ENCODE assay signal across 30 cellular contexts in genomic region chr17:78290671-78291070, GRCh38. TPM values are rescaled to one million over a fixed set of nuclear protein-coding genes. Genes with fewer than 3 reads are reported as not detected.
"Had no signal": no experiment of that assay in that cellular context is flagged by ENCODE, and none has a peak within 500 bp of the region (broad histone marks: within the 10 kb centered on the region; RNA-seq: fewer than 3 reads in every experiment).

No MANE protein-coding gene starts in this region.

- H3K4me3 ChIP-seq: coronary artery, esophagus muscularis mucosa, gastroesophageal sphincter, heart left ventricle, lung, mucosa of descending colon, pancreas, right atrium auricular region, sigmoid colon, testis, tibial artery, upper lobe of left lung had no signal

- H3K27ac ChIP-seq: coronary artery, esophagus muscularis mucosa, foreskin keratinocyte, gastroesophageal sphincter, heart left ventricle, pancreas, right atrium auricular region, sigmoid colon, testis, tibial artery, upper lobe of left lung had no signal

- H3K9me3 ChIP-seq: esophagus muscularis mucosa, gastroesophageal sphincter, heart left ventricle, mucosa of descending colon, pancreas, right atrium auricular region, sigmoid colon, testis, tibial artery, upper lobe of left lung had no signal

- H3K4me1 ChIP-seq: foreskin keratinocyte, pancreas, testis had no signal

- H3K27me3 ChIP-seq: esophagus muscularis mucosa, gastroesophageal sphincter, heart left ventricle, pancreas, right atrium auricular region, sigmoid colon, testis, tibial artery, upper lobe of left lung had no signal

- H3K36me3 ChIP-seq: esophagus muscularis mucosa, gastroesophageal sphincter, heart left ventricle, pancreas, right atrium auricular region, sigmoid colon, tibial artery, upper lobe of left lung had no signal

- FAIRE-seq: islet of Langerhans, pancreas had no signal

- DNase-seq: dermis blood vessel endothelial cell; effector memory CD4-positive, alpha-beta T cell; foreskin keratinocyte; heart left ventricle; hippocampal formation; left cardiac atrium; mucosa of descending colon; naive B cell; sigmoid colon; stimulated activated CD4-positive, alpha-beta T cell treated with anti-CD3 and anti-CD28 coated beads, Interleukin-2, amount 100 ng/mL, for 24 hours; stimulated activated CD4-positive, alpha-beta T cell treated with anti-CD3 and anti-CD28 coated beads, Interleukin-4, amount 100 ng/mL, for 24 hours; stimulated activated naive CD8-positive, alpha-beta T cell treated with anti-CD3 and anti-CD28 coated beads, Interleukin-15, Interleukin-2, amounts not matched to agents 100 U/mL and 50 U/mL, for 24 hours; testis; tibial artery; upper lobe of left lung had no signal

- ATAC-seq: foreskin keratinocyte had no signal

RNA-seq across cellular contexts. Expression of gene TMEM235, which starts 59.2 kb away (rescaled TPM):
- total RNA-seq: epithelial cell of proximal tubule; esophagus muscularis mucosa; fibroblast of lung; foreskin keratinocyte; gastroesophageal sphincter; heart left ventricle; kidney epithelial cell; left cardiac atrium; liver; mucosa of descending colon; natural killer cell treated with Interleukin-12 subunit alpha and Interleukin-12 subunit beta and Interleukin-15 and Interleukin-18, amount 100 ng/mL, for 72 hours; neural crest cell; pancreas; progenitor cell of endocrine pancreas; right atrium auricular region; sigmoid colon; skeletal muscle tissue; testis; upper lobe of left lung had no signal
- polyA plus RNA-seq: fibroblast of lung, foreskin keratinocyte, heart left ventricle had no signal
